Comparison of ENCODE assay signal across 17 cellular contexts in genomic region chr11:43546561-43547410, GRCh38.
DNase-seq lines count a peak whose midpoint lies in the region; ATAC-seq and TF ChIP-seq lines count a peak whose summit lies in the region.
"Had no signal": no experiment of that assay in that cellular context is flagged by ENCODE, and none has a peak within 500 bp of the region (broad histone marks: within the 10 kb centered on the region; RNA-seq: fewer than 3 reads in every experiment).

No MANE protein-coding gene starts in this region.

- no peaks in the 10 kb centered on the region for H3K9me3 ChIP-seq in CD4-positive, alpha-beta T cell (ENCODE audit: control insufficient read depth, low read length)
- H3K9me3 ChIP-seq in esophagus squamous epithelium (no peaks in the 10 kb centered on the region), neural progenitor cell (ENCODE audit: low read depth) (no peaks in the 10 kb centered on the region)
- H3K9me3 ChIP-seq: heart left ventricle had no signal

- TF ChIP-seq POLR2A in esophagus squamous epithelium (IDR thresholded peaks at IDR 0.05): no peak

- H3K27ac Mint-ChIP-seq in CD4-positive, alpha-beta T cell: no peak overlapping the region
- no peak overlapping the region for H3K27ac Mint-ChIP-seq in neural progenitor cell
- no peak overlapping the region for H3K27ac Mint-ChIP-seq in effector memory CD8-positive, alpha-beta T cell
- H3K27ac Mint-ChIP-seq: activated CD8-positive, alpha-beta T cell treated with anti-CD3 and anti-CD28 coated beads, Interleukin-2, amount 10 ng/mL, durations not matched to agents 7 days and 5 days had no signal

- TF ChIP-seq CTCF in CD4-positive, alpha-beta T cell (IDR thresholded peaks at IDR 0.05): no peak
- TF ChIP-seq CTCF in esophagus squamous epithelium (IDR thresholded peaks at IDR 0.05) (no peak), neural progenitor cell (IDR thresholded peaks at IDR 0.05) (no peak), omental fat pad (IDR thresholded peaks at IDR 0.05) (no peak)

- POLR2A ChIA-PET in CD4-positive, alpha-beta T cell (lab: Charles Lee): no interaction called here

- H3K9ac ChIP-seq in neural progenitor cell: no peak overlapping the region

- H3K4me3 ChIP-seq in esophagus squamous epithelium (peak overlapping the region in 3 of 4 donors; percentile 27 to 58 (median 30)), neural progenitor cell (peak overlapping the region; percentile 33)

- H3K4me1 ChIP-seq in esophagus squamous epithelium (peaks cover 0 to 13% (median 0%) of the 10 kb centered on the region in 3 donors), neural progenitor cell (peaks cover 5% of the 10 kb centered on the region)

- H3K27me3 Mint-ChIP-seq in CD4-positive, alpha-beta T cell: peaks cover 85% of the 10 kb centered on the region
- peaks cover 14% of the 10 kb centered on the region for H3K27me3 Mint-ChIP-seq in neural progenitor cell (ENCODE audit: insufficient read depth, low read depth)
- peaks cover 64 to 74% of the 10 kb centered on the region in 2 donors for H3K27me3 Mint-ChIP-seq in effector memory CD8-positive, alpha-beta T cell

- peak overlapping the region; percentile 11 for H3K4me3 Mint-ChIP-seq in CD4-positive, alpha-beta T cell
- H3K4me3 Mint-ChIP-seq in neural progenitor cell: peak overlapping the region; percentile 54
- H3K4me3 Mint-ChIP-seq in effector memory CD8-positive, alpha-beta T cell: peak overlapping the region in 1 of 2 donors; percentile 22
- H3K4me3 Mint-ChIP-seq: activated CD8-positive, alpha-beta T cell treated with anti-CD3 and anti-CD28 coated beads, Interleukin-2, amount 10 ng/mL, durations not matched to agents 7 days and 5 days had no signal

- peak overlapping the region; percentile 68 for H2AFZ ChIP-seq in neural progenitor cell (replicated peaks)

- peak overlapping the region; percentile 76 for H3K4me2 ChIP-seq in neural progenitor cell

- no peaks in the 10 kb centered on the region for H4K20me1 ChIP-seq in neural progenitor cell (ENCODE audit: low read depth)

- no peaks in the 10 kb centered on the region for H3K36me3 Mint-ChIP-seq in CD4-positive, alpha-beta T cell (ENCODE audit: low read depth)
- H3K36me3 Mint-ChIP-seq in neural progenitor cell: peaks cover 4% of the 10 kb centered on the region
- no peaks in the 10 kb centered on the region for H3K36me3 Mint-ChIP-seq in effector memory CD8-positive, alpha-beta T cell (ENCODE audit: insufficient read depth)

- H3F3A ChIP-seq in neural progenitor cell (ENCODE audit: low read depth): peaks cover 8% of the 10 kb centered on the region

- H3K36me3 ChIP-seq in esophagus squamous epithelium (no peaks in the 10 kb centered on the region), neural progenitor cell (no peaks in the 10 kb centered on the region)
- H3K36me3 ChIP-seq: cardiac muscle cell, heart left ventricle had no signal

- ATAC-seq in CD4-positive, alpha-beta T cell (ENCODE audit: poor library complexity): no peak
- ATAC-seq in effector memory CD8-positive, alpha-beta T cell (replicated peaks): no peak
- ATAC-seq in GM19463 (IDR thresholded peaks at IDR 0.05; ENCODE audit: unreplicated experiment): no peak
- ATAC-seq in omental fat pad (ENCODE audit: low FRiP score): no peak
- ATAC-seq: activated CD8-positive, alpha-beta T cell treated with anti-CD3 and anti-CD28 coated beads, Interleukin-2, amount 10 ng/mL, durations not matched to agents 7 days and 5 days had no signal

- H3K79me2 ChIP-seq in neural progenitor cell (ENCODE audit: low read depth): no peaks in the 10 kb centered on the region

- H3K27me3 ChIP-seq in CD4-positive, alpha-beta T cell (ENCODE audit: control insufficient read depth, insufficient read depth, low read length): peaks cover 38% of the 10 kb centered on the region
- H3K27me3 ChIP-seq in esophagus squamous epithelium (peaks cover 0 to 69% (median 4%) of the 10 kb centered on the region in 4 donors), neural progenitor cell (peaks cover 57% of the 10 kb centered on the region)

- H3K9me3 Mint-ChIP-seq in CD4-positive, alpha-beta T cell: no peaks in the 10 kb centered on the region
- peaks cover 15% of the 10 kb centered on the region for H3K9me3 Mint-ChIP-seq in neural progenitor cell
- no peaks in the 10 kb centered on the region for H3K9me3 Mint-ChIP-seq in effector memory CD8-positive, alpha-beta T cell

- CTCF ChIA-PET in CD4-positive, alpha-beta T cell (lab: Charles Lee): no interaction called here

- H3K4me1 Mint-ChIP-seq in CD4-positive, alpha-beta T cell (ENCODE audit: low read depth): no peaks in the 10 kb centered on the region
- H3K4me1 Mint-ChIP-seq in neural progenitor cell: peaks cover 32% of the 10 kb centered on the region
- H3K4me1 Mint-ChIP-seq in effector memory CD8-positive, alpha-beta T cell (ENCODE audit: low read depth in 2 of 2): no peaks in the 10 kb centered on the region

- intact Hi-C loops in CD4-positive, alpha-beta T cell (cut with DNase I, micrococcal nuclease): no loop called here
- intact Hi-C loops in esophagus squamous epithelium (cut with DNase I): no loop called here

- H3K27ac ChIP-seq in CD4-positive, alpha-beta T cell (ENCODE audit: low read depth, low read length): no peak overlapping the region
- H3K27ac ChIP-seq in esophagus squamous epithelium (no peak overlapping the region), neural progenitor cell (no peak overlapping the region)
- H3K27ac ChIP-seq: cardiac muscle cell, heart left ventricle had no signal

- 47 to 52% methylated on average over 8 to 13 of the region's 25 CpGs for WGBS in esophagus squamous epithelium, 2 donors

- DNase-seq in CD4-positive, alpha-beta T cell: no peak
- DNase-seq in NCI-H146 (lab: John Stamatoyannopoulos, UW) (peak; percentile 81), esophagus squamous epithelium (lab: John Stamatoyannopoulos, UW) (no peak), neural progenitor cell (ENCODE audit: low spot score) (no peak), omental fat pad (ENCODE audit: low spot score) (no peak)
- no peak for DNase-seq in effector memory CD8-positive, alpha-beta T cell
- no peak for DNase-seq in stimulated activated CD4-positive, alpha-beta T cell treated with anti-CD3 and anti-CD28 coated beads, Interleukin-4, amount 100 ng/mL, for 1 hour
- DNase-seq: activated CD8-positive, alpha-beta T cell treated with anti-CD3 and anti-CD28 coated beads, Interleukin-2, amount 10 ng/mL, durations not matched to agents 7 days and 5 days; DND-41; heart left ventricle; KG1; mesenchymal stem cell; NCI-H1436 treated with DMSO at 0.1 percent for 48 hours; NCI-H774; trophoblast cell had no signal
